In genomic region chr9:81537964-81538363, GRCh38 we compare ENCODE assay signal across 15 cellular contexts.
A peak's percentile ranks its signal among the peaks of the same experiment; 100 is the strongest.
DNase-seq lines count a peak whose midpoint lies in the region; ATAC-seq and TF ChIP-seq lines count a peak whose summit lies in the region.
"Had no signal": no experiment of that assay in that cellular context is flagged by ENCODE, and none has a peak within 500 bp of the region (broad histone marks: within the 10 kb centered on the region; RNA-seq: fewer than 3 reads in every experiment).

No MANE protein-coding gene starts in this region.

- in situ Hi-C loops in IMR-90 (cut with MboI; ENCODE audit: low sequenced_read_pairs) (loop anchor here (25.0 kb wide), 1 partner anchor 1074 kb away; no protein-coding TSS in a partner anchor), astrocyte of the spinal cord (cut with HindIII; ENCODE audit: low sequenced_read_pairs) (no loop called here)

- DNase-seq in IMR-90 (peak; percentile 49), astrocyte of the spinal cord (ENCODE audit: low read depth, low spot score) (peak; percentile 45), neural progenitor cell (ENCODE audit: low spot score) (no peak), sciatic nerve (ENCODE audit: low spot score) (no peak), right lobe of liver (no peak)
- DNase-seq in activated CD8-positive, alpha-beta memory T cell treated with anti-CD3 and anti-CD28 coated beads, Interleukin-2, amount 10 ng/mL, durations not matched to agents 7 days and 5 days, result no peak
- DNase-seq: CD8-positive, alpha-beta T cell; COR-L47; DMS153; DND-41; GF-D8; HFFc6 had no signal

- H3K14ac ChIP-seq in IMR-90 (replicated peaks; ENCODE audit: low read depth, low read length), result no peak overlapping the region

- H3K23ac ChIP-seq in IMR-90 (ENCODE audit: low read depth, low read length), result no peak overlapping the region

- H3K4me3 Mint-ChIP-seq in neural progenitor cell, result peak overlapping the region; percentile 36
- no peak overlapping the region for H3K4me3 Mint-ChIP-seq in activated CD8-positive, alpha-beta memory T cell treated with anti-CD3 and anti-CD28 coated beads, Interleukin-2, amount 10 ng/mL, durations not matched to agents 7 days and 5 days
- H3K4me3 Mint-ChIP-seq: CD14-positive monocyte; CD8-positive, alpha-beta T cell; HFFc6 had no signal

- dilution Hi-C loops in IMR-90 (cut with HindIII; ENCODE audit: low sequenced_read_pairs, unreplicated experiment), result no loop called here

- no peaks in the 10 kb centered on the region for H4K20me1 ChIP-seq in IMR-90 (ENCODE audit: insufficient read depth, low read length)
- H4K20me1 ChIP-seq in neural progenitor cell (ENCODE audit: low read depth), result peaks cover 11% of the 10 kb centered on the region

- peaks cover 32% of the 10 kb centered on the region for H3K27me3 Mint-ChIP-seq in neural progenitor cell (ENCODE audit: insufficient read depth, low read depth)
- no peaks in the 10 kb centered on the region for H3K27me3 Mint-ChIP-seq in activated CD8-positive, alpha-beta memory T cell treated with anti-CD3 and anti-CD28 coated beads, Interleukin-2, amount 10 ng/mL, durations not matched to agents 7 days and 5 days

- no peak overlapping the region for H3K4me3 ChIP-seq in IMR-90 (ENCODE audit: insufficient read depth, low read depth, low read length)
- H3K4me3 ChIP-seq in astrocyte of the spinal cord (ENCODE audit: low read depth, low read length), result no peak overlapping the region
- H3K4me3 ChIP-seq in neural progenitor cell, result no peak overlapping the region
- H3K4me3 ChIP-seq in skeletal muscle tissue (ENCODE audit: low read length in 3 of 3), result no peak overlapping the region
- no peak overlapping the region for H3K4me3 ChIP-seq in right lobe of liver
- H3K4me3 ChIP-seq: HAP-1 had no signal

- TF ChIP-seq CTCF in IMR-90 (conservative IDR thresholded peaks at IDR 0.05; ENCODE audit: low read depth, low read length) (no peak), astrocyte of the spinal cord (IDR thresholded peaks at IDR 0.05; ENCODE audit: low read depth, low read length) (no peak), neural progenitor cell (IDR thresholded peaks at IDR 0.05) (no peak), right lobe of liver (IDR thresholded peaks at IDR 0.05) (no peak)

- POLR2A ChIA-PET in IMR-90 (lab: Charles Lee; ENCODE audit: unreplicated experiment), result no interaction called here

- peaks cover 25% of the 10 kb centered on the region for H3K4me1 Mint-ChIP-seq in neural progenitor cell
- H3K4me1 Mint-ChIP-seq in activated CD8-positive, alpha-beta memory T cell treated with anti-CD3 and anti-CD28 coated beads, Interleukin-2, amount 10 ng/mL, durations not matched to agents 7 days and 5 days, result no peaks in the 10 kb centered on the region
- H3K4me1 Mint-ChIP-seq: CD14-positive monocyte had no signal

- H2BK15ac ChIP-seq in IMR-90 (ENCODE audit: low read depth, low read length), result no peak overlapping the region

- no peak for TF ChIP-seq POLR2A in IMR-90 (IDR thresholded peaks at IDR 0.05; ENCODE audit: low read depth, low read length)
- no peak for TF ChIP-seq POLR2A in right lobe of liver (IDR thresholded peaks at IDR 0.05)

- peaks cover 3% of the 10 kb centered on the region for H3K9me3 Mint-ChIP-seq in neural progenitor cell
- H3K9me3 Mint-ChIP-seq in activated CD8-positive, alpha-beta memory T cell treated with anti-CD3 and anti-CD28 coated beads, Interleukin-2, amount 10 ng/mL, durations not matched to agents 7 days and 5 days (ENCODE audit: low read depth), result no peaks in the 10 kb centered on the region
- H3K9me3 Mint-ChIP-seq: CD8-positive, alpha-beta T cell; HFFc6 had no signal

- H3K27ac Mint-ChIP-seq in neural progenitor cell, result no peak overlapping the region
- no peak overlapping the region for H3K27ac Mint-ChIP-seq in activated CD8-positive, alpha-beta memory T cell treated with anti-CD3 and anti-CD28 coated beads, Interleukin-2, amount 10 ng/mL, durations not matched to agents 7 days and 5 days
- H3K27ac Mint-ChIP-seq: CD14-positive monocyte; CD8-positive, alpha-beta T cell; HFFc6 had no signal

- H3K27ac ChIP-seq in IMR-90 (ENCODE audit: insufficient read depth, low read length), result no peak overlapping the region
- H3K27ac ChIP-seq in neural progenitor cell, result no peak overlapping the region
- peak overlapping the region; percentile 67 for H3K27ac ChIP-seq in skeletal muscle tissue (ENCODE audit: low read depth, low read length)
- H3K27ac ChIP-seq in right lobe of liver, result no peak overlapping the region

- H2AK9ac ChIP-seq in IMR-90 (replicated peaks; ENCODE audit: low read depth, low read length, poor library complexity), result no peak overlapping the region

- H3K36me3 Mint-ChIP-seq in neural progenitor cell, result peaks cover 2% of the 10 kb centered on the region
- no peaks in the 10 kb centered on the region for H3K36me3 Mint-ChIP-seq in activated CD8-positive, alpha-beta memory T cell treated with anti-CD3 and anti-CD28 coated beads, Interleukin-2, amount 10 ng/mL, durations not matched to agents 7 days and 5 days
- H3K36me3 Mint-ChIP-seq: CD14-positive monocyte; CD8-positive, alpha-beta T cell had no signal

- no peak overlapping the region for H2BK5ac ChIP-seq in IMR-90 (ENCODE audit: low read depth, low read length, poor library complexity, severe bottlenecking)

- no peak overlapping the region for H2AFZ ChIP-seq in IMR-90 (replicated peaks; ENCODE audit: low read length, poor library complexity)
- no peak overlapping the region for H2AFZ ChIP-seq in neural progenitor cell (replicated peaks)

- intact Hi-C loops in IMR-90 (cut with micrococcal nuclease), result no loop called here
- intact Hi-C loops in sciatic nerve (cut with DNase I), result no loop called here
- intact Hi-C loops in right lobe of liver (cut with DNase I), result loop anchor here in 1 of 2 donors (10.0 kb wide), 1 partner anchor 47 kb away; no protein-coding TSS in a partner anchor

- no peaks in the 10 kb centered on the region for H3K79me2 ChIP-seq in neural progenitor cell (ENCODE audit: low read depth)

- H2AK5ac ChIP-seq in IMR-90 (ENCODE audit: low read depth, low read length), result no peak overlapping the region

- no peak for TF ChIP-seq RAD21 in IMR-90 (IDR thresholded peaks at IDR 0.05; ENCODE audit: low read length)

- no peak overlapping the region for H2BK120ac ChIP-seq in IMR-90 (ENCODE audit: low read depth, low read length)

- no peak overlapping the region for H4K5ac ChIP-seq in IMR-90 (ENCODE audit: low read depth, low read length)

- H3K9ac ChIP-seq in IMR-90 (ENCODE audit: low read depth, low read length) (no peak overlapping the region), neural progenitor cell (no peak overlapping the region), skeletal muscle tissue (ENCODE audit: low read depth in 1 of 3, low read length in 3 of 3) (no peak overlapping the region)

- H3K4me2 ChIP-seq in IMR-90 (ENCODE audit: low read depth, low read length), result no peak overlapping the region
- no peak overlapping the region for H3K4me2 ChIP-seq in neural progenitor cell

- no peaks in the 10 kb centered on the region for H3K36me3 ChIP-seq in IMR-90 (ENCODE audit: control insufficient read depth, insufficient read depth, low read length)
- H3K36me3 ChIP-seq in neural progenitor cell, result no peaks in the 10 kb centered on the region
- no peaks in the 10 kb centered on the region for H3K36me3 ChIP-seq in skeletal muscle tissue (ENCODE audit: control insufficient read depth in 3 of 3, insufficient read depth in 3 of 3, low read length in 3 of 3)
- no peaks in the 10 kb centered on the region for H3K36me3 ChIP-seq in right lobe of liver
- H3K36me3 ChIP-seq: HAP-1 had no signal

- H3K9me3 ChIP-seq in IMR-90 (ENCODE audit: control insufficient read depth, insufficient read depth, low read length) (no peaks in the 10 kb centered on the region), neural progenitor cell (ENCODE audit: low read depth) (no peaks in the 10 kb centered on the region), skeletal muscle tissue (ENCODE audit: control insufficient read depth in 3 of 3, low read length in 3 of 3) (no peaks in the 10 kb centered on the region), right lobe of liver (no peaks in the 10 kb centered on the region)
- H3K9me3 ChIP-seq: HAP-1 had no signal

- no peak overlapping the region for H3K4ac ChIP-seq in IMR-90 (ENCODE audit: low read depth, low read length)

- no TSS peak for BruUV-seq in IMR-90 (replicated peaks; lab: Mats Ljungman, UMichigan)

- peaks cover 30% of the 10 kb centered on the region for H3F3A ChIP-seq in neural progenitor cell (ENCODE audit: low read depth)

- no peak overlapping the region for H3K56ac ChIP-seq in IMR-90 (ENCODE audit: extremely low read depth, insufficient read depth, low read length)

- H3K4me1 ChIP-seq in IMR-90 (ENCODE audit: control insufficient read depth, insufficient read depth, low read length), result no peaks in the 10 kb centered on the region; the same call in 1 of the 2 replicates
- H3K4me1 ChIP-seq in neural progenitor cell, result peaks cover 29% of the 10 kb centered on the region
- peaks cover 7 to 30% (median 10%) of the 10 kb centered on the region in 3 donors for H3K4me1 ChIP-seq in skeletal muscle tissue (ENCODE audit: control insufficient read depth in 3 of 3, insufficient read depth in 3 of 3, low read length in 3 of 3)
- peaks cover 0 to 42% (median 12%) of the 10 kb centered on the region in 4 donors for H3K4me1 ChIP-seq in right lobe of liver
- H3K4me1 ChIP-seq: HAP-1 had no signal

- no peak overlapping the region for H4K8ac ChIP-seq in IMR-90 (ENCODE audit: low read depth in 2 of 2, low read length in 2 of 2)

- CTCF ChIA-PET in IMR-90 (lab: Yijun Ruan, JAX), result interaction anchor here (1.3 kb wide), 1 partner anchor 97 kb away, joined by 3 read pairs; no protein-coding TSS in a partner anchor
- CTCF ChIA-PET in activated CD8-positive, alpha-beta memory T cell treated with anti-CD3 and anti-CD28 coated beads, Interleukin-2, amount 10 ng/mL, durations not matched to agents 7 days and 5 days (lab: Charles Lee), result no interaction called here

- no peak overlapping the region for H3K18ac ChIP-seq in IMR-90 (ENCODE audit: low read depth, low read length)

- ATAC-seq in IMR-90 (ENCODE audit: low read depth), result no peak
- no peak for ATAC-seq in sciatic nerve
- no peak for ATAC-seq in activated CD8-positive, alpha-beta memory T cell treated with anti-CD3 and anti-CD28 coated beads, Interleukin-2, amount 10 ng/mL, durations not matched to agents 7 days and 5 days
- no peak for ATAC-seq in right lobe of liver
- ATAC-seq: CD8-positive, alpha-beta T cell had no signal

- peaks cover 3% of the 10 kb centered on the region; the same call in 1 of the 2 replicates for H3K9me1 ChIP-seq in IMR-90 (ENCODE audit: insufficient read depth, low read length)

- H3K79me1 ChIP-seq in IMR-90 (ENCODE audit: low read depth in 1 of 2, low read length in 2 of 2), result no peaks in the 10 kb centered on the region

- no peak overlapping the region for H4K91ac ChIP-seq in IMR-90 (ENCODE audit: insufficient read depth, low read depth, low read length)

- no CpG with 5 or more reads among the region's 1 CpG for WGBS in IMR-90 (ENCODE audit: extremely low coverage in 2 of 2, insufficient read length in 1 of 2), 2 experiments
- WGBS in right lobe of liver (ENCODE audit: insufficient coverage, low coverage, low lambda C conversion rate, missing lambda C conversion rate), result no CpG with 5 or more reads among the region's 1 CpG

- no peak overlapping the region for H2BK20ac ChIP-seq in IMR-90 (ENCODE audit: low read depth, low read length)

- no peaks in the 10 kb centered on the region for H3K27me3 ChIP-seq in IMR-90 (ENCODE audit: control insufficient read depth, insufficient read depth, low read length)
- peaks cover 26% of the 10 kb centered on the region for H3K27me3 ChIP-seq in neural progenitor cell
- no peaks in the 10 kb centered on the region for H3K27me3 ChIP-seq in skeletal muscle tissue (ENCODE audit: control insufficient read depth in 3 of 3, insufficient read depth in 3 of 3, low read length in 3 of 3)
- no peaks in the 10 kb centered on the region for H3K27me3 ChIP-seq in right lobe of liver

Comparison
In these comparisons a context has a peak if more than half of its experiments do, and no peak if none do; other contexts are left out.
1. DNase-seq: peak in IMR-90 (single experiment) and astrocyte of the spinal cord (single experiment); none in neural progenitor cell (single experiment), sciatic nerve (single experiment), activated CD8-positive, alpha-beta memory T cell treated with anti-CD3 and anti-CD28 coated beads, Interleukin-2, amount 10 ng/mL, durations not matched to agents 7 days and 5 days (single experiment) and right lobe of liver (0 of 3).